Comparison of ENCODE assay signal across 10 cellular contexts in the genomic region with DNA sequence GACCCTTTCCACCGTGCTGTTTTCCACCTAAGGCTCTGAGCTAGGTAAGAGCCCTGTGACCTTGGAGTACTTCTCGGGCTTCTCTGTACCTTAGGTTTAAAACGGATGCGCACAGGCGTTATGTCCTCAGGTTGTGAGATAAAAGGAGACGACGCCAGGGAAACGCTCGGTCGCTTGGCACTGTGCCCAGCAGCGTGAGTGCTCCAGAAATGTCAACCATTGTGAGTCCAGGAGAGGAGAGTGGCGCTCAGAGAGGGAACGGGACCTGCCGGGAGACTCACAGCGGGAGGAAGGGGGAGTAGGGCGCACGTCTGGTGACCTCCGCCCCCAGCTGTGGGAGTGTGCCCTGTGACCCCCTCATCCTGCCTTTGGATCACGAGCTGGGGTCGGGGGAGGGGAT. TPM values are rescaled to one million over a fixed set of nuclear protein-coding genes. Genes with fewer than 3 reads are reported as not detected.
DNase-seq lines count a peak whose midpoint lies in the region; ATAC-seq, FAIRE-seq and TF ChIP-seq lines count a peak whose summit lies in the region.
"Had no signal": no experiment of that assay in that cellular context is flagged by ENCODE, and none has a peak within 500 bp of the region (broad histone marks: within the 10 kb centered on the region; RNA-seq: fewer than 3 reads in every experiment).

No MANE protein-coding gene starts in this region.

- no peak overlapping the region for H3K27ac ChIP-seq in heart right ventricle
- no peak overlapping the region for H3K27ac ChIP-seq in small intestine (ENCODE audit: low read depth in 1 of 2, low read length in 1 of 2)
- no peak overlapping the region for H3K27ac ChIP-seq in vagina
- H3K27ac ChIP-seq: lower lobe of right lung had no signal

- H3K27ac Mint-ChIP-seq in stimulated activated effector memory CD8-positive, alpha-beta T cell treated with anti-CD3 and anti-CD28 coated beads, Interleukin-12 subunit alpha, Interleukin-12 subunit beta, amount 100 ng/mL, for 72 hours, result no peak overlapping the region

- DNase-seq in NCI-H2081 (lab: John Stamatoyannopoulos, UW) (peak; percentile 65 to 85), NCI-H2081 treated with DMSO at 0.1 percent for 48 hours (lab: John Stamatoyannopoulos, UW) (no peak), OCI-M1 (lab: John Stamatoyannopoulos, UW) (peak; percentile 77), heart right ventricle (peak; percentile 42 to 64), small intestine (peak; percentile 14), vagina (ENCODE audit: extremely low spot score in 2 of 2) (no peak)
- DNase-seq in stimulated activated effector memory CD8-positive, alpha-beta T cell treated with anti-CD3 and anti-CD28 coated beads, Interleukin-12 subunit alpha, Interleukin-12 subunit beta, amount 100 ng/mL, for 72 hours (ENCODE audit: low spot score in 2 of 2), result no peak
- DNase-seq: activated naive CD4-positive, alpha-beta T cell; lower lobe of right lung had no signal

- no peak overlapping the region for H3K4me3 Mint-ChIP-seq in stimulated activated effector memory CD8-positive, alpha-beta T cell treated with anti-CD3 and anti-CD28 coated beads, Interleukin-12 subunit alpha, Interleukin-12 subunit beta, amount 100 ng/mL, for 72 hours

- no peaks in the 10 kb centered on the region for H3K36me3 Mint-ChIP-seq in stimulated activated effector memory CD8-positive, alpha-beta T cell treated with anti-CD3 and anti-CD28 coated beads, Interleukin-12 subunit alpha, Interleukin-12 subunit beta, amount 100 ng/mL, for 72 hours

- no peaks in the 10 kb centered on the region for H3K4me1 Mint-ChIP-seq in stimulated activated effector memory CD8-positive, alpha-beta T cell treated with anti-CD3 and anti-CD28 coated beads, Interleukin-12 subunit alpha, Interleukin-12 subunit beta, amount 100 ng/mL, for 72 hours

- peak in 5 of 8 donors; percentile 33 to 76 (median 61) for ATAC-seq in heart right ventricle
- no peak for ATAC-seq in HG02973 (IDR thresholded peaks at IDR 0.05; ENCODE audit: unreplicated experiment)
- ATAC-seq in stimulated activated effector memory CD8-positive, alpha-beta T cell treated with anti-CD3 and anti-CD28 coated beads, Interleukin-12 subunit alpha, Interleukin-12 subunit beta, amount 100 ng/mL, for 72 hours, result no peak
- ATAC-seq: lower lobe of right lung had no signal

- H3K27me3 ChIP-seq in heart right ventricle (peaks cover 0 to 45% (median 28%) of the 10 kb centered on the region in 7 donors), small intestine (ENCODE audit: control insufficient read depth in 2 of 2, insufficient read depth in 2 of 2, low read length in 2 of 2) (peaks cover 0 to 23% of the 10 kb centered on the region in 2 donors), vagina (no peaks in the 10 kb centered on the region)

- no peak for FAIRE-seq in small intestine (lab: Jason Lieb, UNC)

- H3K4me3 ChIP-seq in heart right ventricle (peak overlapping the region in 9 of 10 donors; percentile 10 to 45 (median 35)), small intestine (ENCODE audit: low read depth in 1 of 2, low read length in 2 of 2) (no peak overlapping the region), vagina (no peak overlapping the region)
- H3K4me3 ChIP-seq: lower lobe of right lung had no signal

- no peak for TF ChIP-seq CTCF in heart right ventricle (IDR thresholded peaks at IDR 0.05)
- no peak for TF ChIP-seq CTCF in vagina (IDR thresholded peaks at IDR 0.05)

- H3K4me1 ChIP-seq in heart right ventricle (peaks cover 0 to 8% (median 4%) of the 10 kb centered on the region in 9 donors), small intestine (ENCODE audit: control insufficient read depth in 2 of 2, insufficient read depth in 1 of 2, low read depth in 1 of 2, low read length in 1 of 2) (peaks cover 0 to 3% of the 10 kb centered on the region in 2 donors), vagina (no peaks in the 10 kb centered on the region)
- H3K4me1 ChIP-seq: lower lobe of right lung had no signal

- intact Hi-C loops in heart right ventricle (cut with DNase I), result no loop called here
- intact Hi-C loops in vagina (cut with DNase I), result no loop called here

- no peak for TF ChIP-seq POLR2A in vagina (IDR thresholded peaks at IDR 0.05)

- H3K9me3 Mint-ChIP-seq in stimulated activated effector memory CD8-positive, alpha-beta T cell treated with anti-CD3 and anti-CD28 coated beads, Interleukin-12 subunit alpha, Interleukin-12 subunit beta, amount 100 ng/mL, for 72 hours, result peaks cover 6% of the 10 kb centered on the region

- H3K36me3 ChIP-seq in heart right ventricle, result no peaks in the 10 kb centered on the region
- no peaks in the 10 kb centered on the region for H3K36me3 ChIP-seq in small intestine (ENCODE audit: control insufficient read depth in 2 of 2, insufficient read depth in 2 of 2, low read length in 2 of 2)
- no peaks in the 10 kb centered on the region for H3K36me3 ChIP-seq in vagina
- H3K36me3 ChIP-seq: lower lobe of right lung had no signal

- H3K9me3 ChIP-seq in heart right ventricle (peaks cover 0 to 27% (median 5%) of the 10 kb centered on the region in 11 donors), small intestine (ENCODE audit: control insufficient read depth, low read depth) (no peaks in the 10 kb centered on the region), vagina (no peaks in the 10 kb centered on the region)

- WGBS in heart right ventricle, 2 donors, result 16 to 28% methylated on average over 20 of the region's 20 CpGs
- 10 to 31% (median 29%) methylated on average over 19 to 20 of the region's 20 CpGs for WGBS in small intestine, 3 donors

RNA-seq across cellular contexts. Expression of gene SCRT2, which starts 33.8 kb away (rescaled TPM):
- total RNA-seq in heart right ventricle, result not detected
- polyA plus RNA-seq in heart right ventricle, result not detected
- polyA plus RNA-seq in small intestine, result not detected
- total RNA-seq in vagina, result not detected
- total RNA-seq: lower lobe of right lung had no signal

RNA-seq across cellular contexts. Expression of gene SRXN1, which starts 56.4 kb away (rescaled TPM):
- total RNA-seq in heart right ventricle (10 to 100 TPM; 21.4 to 42.0 (median 30.9) TPM), vagina (23.8 TPM)
- polyA plus RNA-seq in heart right ventricle (10 to 100 TPM; 11.9 to 32.8 TPM), small intestine (10 to 100 TPM; 30.3 to 33.2 (median 31.5) TPM)

RNA-seq across cellular contexts. Expression of gene SLC52A3, which starts 58.9 kb away (rescaled TPM):
- 1 to 10 TPM; 1.5 to 5.7 (median 2.6) TPM for total RNA-seq in heart right ventricle
- polyA plus RNA-seq in heart right ventricle, result 1 to 10 TPM; 2.8 to 3.6 TPM
- polyA plus RNA-seq in small intestine, result 10 to 100 TPM in 1 of 3 donors, 1 to 10 TPM in 2; 8.5 to 20.5 (median 8.8) TPM
- 1.7 TPM for total RNA-seq in vagina

Comparison
In these comparisons a context has a peak if more than half of its experiments do, and no peak if none do; other contexts are left out.
1. DNase-seq: peak in NCI-H2081 (2 of 2), OCI-M1 (single experiment), heart right ventricle (2 of 2) and small intestine (single experiment); none in NCI-H2081 treated with DMSO at 0.1 percent for 48 hours (single experiment), vagina (0 of 2) and stimulated activated effector memory CD8-positive, alpha-beta T cell treated with anti-CD3 and anti-CD28 coated beads, Interleukin-12 subunit alpha, Interleukin-12 subunit beta, amount 100 ng/mL, for 72 hours (0 of 2).
2. ATAC-seq: peak in heart right ventricle (5 of 8); none in HG02973 (single experiment) and stimulated activated effector memory CD8-positive, alpha-beta T cell treated with anti-CD3 and anti-CD28 coated beads, Interleukin-12 subunit alpha, Interleukin-12 subunit beta, amount 100 ng/mL, for 72 hours (single experiment).
3. H3K4me3 ChIP-seq: peak in heart right ventricle (9 of 10); none in small intestine (0 of 2) and vagina (0 of 2).